ENCODE assay signal across 26 cellular contexts in genomic region chr16:86210403-86211193, GRCh38.
"Had no signal": no experiment of that assay in that cellular context is flagged by ENCODE, and none has a peak within 500 bp of the region (broad histone marks: within the 10 kb centered on the region; RNA-seq: fewer than 3 reads in every experiment).

No MANE protein-coding gene starts in this region.

- H3K36me3 ChIP-seq: brain microvascular endothelial cell, colonic mucosa, WERI-Rb-1 had no signal

- H3K9me3 ChIP-seq: colonic mucosa had no signal

- DNase-seq: activated B cell treated with CpG ODN at 0.5 μM for 24 hours; activated CD4-positive, alpha-beta T cell treated with anti-CD3 and anti-CD28 coated beads for 48 hours; activated CD4-positive, alpha-beta T cell treated with anti-CD3 and anti-CD28 coated beads, Interleukin-2, amount 50 U/mL, for 1 hour; activated CD4-positive, alpha-beta T cell treated with anti-CD3 and anti-CD28 coated beads, Interleukin-2, amount 50 U/mL, for 48 hours; activated CD8-positive, alpha-beta memory T cell treated with anti-CD3 and anti-CD28 coated beads for 24 hours; activated CD8-positive, alpha-beta T cell treated with anti-CD3 and anti-CD28 coated beads for 36 hours; activated effector memory CD4-positive, alpha-beta T cell treated with Interleukin-2 at 50 U/mL for 16 hours; activated gamma-delta T cell treated with Interleukin-2 at 50 U/mL for 16 hours; activated naive CD4-positive, alpha-beta T cell treated with anti-CD3 and anti-CD28 coated beads, Interleukin-2, amount 50 U/mL, for 16 hours; activated naive CD4-positive, alpha-beta T cell treated with Interleukin-2 at 50 U/mL for 16 hours; activated T-cell treated with anti-CD3 and anti-CD28 coated beads, Interleukin-2, amount 50 U/mL, for 4 hours; amniotic stem cell; anterior cingulate cortex; brain microvascular endothelial cell; caudate nucleus; cerebellar nuclear complex; colonic mucosa; effector CD8-positive, alpha-beta T cell; foreskin fibroblast; T-helper 1 cell; T-helper 17 cell; T1000; WERI-Rb-1 had no signal

- ATAC-seq: activated CD4-positive, CD25-positive, alpha-beta regulatory T cell treated with anti-CD3 and anti-CD28 coated beads, Interleukin-2, amount 50 U/mL, for 24 hours; activated CD8-positive, alpha-beta T cell treated with anti-CD3 and anti-CD28 coated beads for 36 hours; activated T-cell treated with anti-CD3 and anti-CD28 coated beads, Interleukin-2, amount 50 U/mL, for 4 hours; activated T-helper 17 cell treated with anti-CD3 and anti-CD28 coated beads, Interleukin-2, amount 50 U/mL, for 72 hours; esophagus mucosa; T-helper 17 cell had no signal

- H3K27me3 ChIP-seq: brain microvascular endothelial cell, colonic mucosa had no signal

- H3K4me1 ChIP-seq: colonic mucosa had no signal

- H3K27ac ChIP-seq: brain microvascular endothelial cell, colonic mucosa, WERI-Rb-1 had no signal

- H3K4me3 ChIP-seq: colonic mucosa had no signal
